In the genomic region with DNA sequence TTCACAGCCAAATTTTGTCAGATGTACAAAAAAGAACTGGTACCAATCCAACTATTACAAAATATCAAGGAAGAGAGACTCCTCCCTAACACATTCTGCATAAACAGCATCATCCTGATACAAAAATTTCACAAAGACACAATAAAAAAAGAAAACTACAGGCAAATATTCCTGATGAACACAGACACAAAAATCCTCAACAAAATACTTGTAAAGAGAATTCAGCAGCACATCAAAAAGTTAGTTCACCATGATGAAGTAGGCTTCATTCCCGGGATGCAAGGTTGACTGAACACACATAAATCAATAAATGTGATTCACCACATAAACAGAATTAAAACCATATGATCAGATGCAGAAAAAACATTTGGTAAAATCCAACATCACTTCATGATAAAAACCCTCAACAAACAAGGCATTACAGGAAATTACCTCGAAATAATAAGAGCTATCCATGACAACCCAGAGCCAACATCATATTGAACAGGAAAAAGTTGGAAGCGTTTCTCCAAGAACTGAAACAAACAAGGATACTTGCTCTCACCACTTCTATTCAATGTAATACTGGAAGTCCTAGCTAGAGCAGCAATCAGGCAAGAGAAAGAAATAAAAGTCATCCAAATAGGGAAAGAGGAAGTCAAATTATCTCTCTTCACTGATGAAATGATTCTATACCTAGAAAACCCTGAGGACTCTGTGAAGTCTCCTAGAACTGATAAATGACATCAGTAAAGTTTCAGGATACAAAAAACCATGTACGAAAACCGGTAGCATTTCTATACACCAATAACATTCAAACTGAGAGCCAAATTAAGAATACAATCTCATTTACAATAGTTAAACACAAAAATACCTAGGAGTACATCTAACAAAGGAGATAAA, we compare ENCODE assay signal across 22 cellular contexts.
DNase-seq lines count a peak whose midpoint lies in the region; ATAC-seq, FAIRE-seq and TF ChIP-seq lines count a peak whose summit lies in the region.
"Had no signal": no experiment of that assay in that cellular context is flagged by ENCODE, and none has a peak within 500 bp of the region (broad histone marks: within the 10 kb centered on the region; RNA-seq: fewer than 3 reads in every experiment).

No MANE protein-coding gene starts in this region.

- TF ChIP-seq POLR2A in erythroblast (IDR thresholded peaks at IDR 0.05; ENCODE audit: low read length): no peak

- FAIRE-seq in astrocyte (lab: Jason Lieb, UNC): no peak
- FAIRE-seq: endothelial cell of umbilical vein, HTR-8/SVneo, keratinocyte had no signal

- H2AFZ ChIP-seq in astrocyte (ENCODE audit: low read depth, low read length): no peak overlapping the region

- H3K79me2 ChIP-seq in astrocyte (ENCODE audit: insufficient read depth, low read length): no peaks in the 10 kb centered on the region

- H3K4me3 ChIP-seq in AG10803 (ENCODE audit: low read length): no peak overlapping the region
- H3K4me3 ChIP-seq in astrocyte (ENCODE audit: insufficient read depth, low read depth, low read length): no peak overlapping the region
- H3K4me3 ChIP-seq in dorsolateral prefrontal cortex: no peak overlapping the region
- H3K4me3 ChIP-seq: adrenal gland; BLaER1 treated with 17β-estradiol and CSF1 and Interleukin-3, amounts not matched to agents 10 nM and 100 nM; heart left ventricle; skin epidermis had no signal

- TF ChIP-seq CTCF in AG10803 (conservative IDR thresholded peaks at IDR 0.05; ENCODE audit: low read length) (no peak), astrocyte (IDR thresholded peaks at IDR 0.05; ENCODE audit: insufficient read depth, low read depth, low read length) (no peak), dorsolateral prefrontal cortex (IDR thresholded peaks at IDR 0.05 in 54 of 56, conservative IDR thresholded peaks at IDR 0.05 in 2 of 56; ENCODE audit: low read depth in 1 of 56, partially characterized antibody in 56 of 56) (no peak)

- no peaks in the 10 kb centered on the region for H3K4me1 ChIP-seq in astrocyte (ENCODE audit: insufficient read depth, low read length)
- H3K4me1 ChIP-seq: BLaER1 treated with 17β-estradiol and CSF1 and Interleukin-3, amounts not matched to agents 10 nM and 100 nM had no signal

- no peak for ATAC-seq in activated T-helper 17 cell treated with anti-CD3 and anti-CD28 coated beads, Interleukin-2, amount 50 U/mL, for 72 hours (replicated peaks)
- ATAC-seq: HCT116, heart left ventricle had no signal

- H3K4me1 Mint-ChIP-seq in astrocyte (ENCODE audit: low read depth, unreplicated experiment): peaks cover 5% of the 10 kb centered on the region
- no peaks in the 10 kb centered on the region for H3K4me1 Mint-ChIP-seq in activated T-helper 17 cell treated with anti-CD3 and anti-CD28 coated beads, Interleukin-2, amount 50 U/mL, for 72 hours

- DNase-seq in AG10803 (ENCODE audit: low read depth) (peak; percentile 98), HS-5 (ENCODE audit: low read depth) (peak; percentile 35), astrocyte (ENCODE audit: low read depth) (peak; percentile 62), iris pigment epithelial cell (ENCODE audit: low read depth) (peak; percentile 23), erythroblast (lab: John Stamatoyannopoulos, UW) (no peak), dorsolateral prefrontal cortex (no peak)
- no peak for DNase-seq in activated CD4-positive, alpha-beta T cell treated with anti-CD3 and anti-CD28 coated beads for 48 hours
- DNase-seq: activated CD8-positive, alpha-beta memory T cell treated with anti-CD3 and anti-CD28 coated beads for 24 hours; adrenal gland; DMS153; heart left ventricle; NCI-H2081; NCI-H524 treated with DMSO at 0.1 percent for 48 hours had no signal

- no peaks in the 10 kb centered on the region for H3K27me3 Mint-ChIP-seq in astrocyte (ENCODE audit: low read depth, unreplicated experiment)
- H3K27me3 Mint-ChIP-seq in activated T-helper 17 cell treated with anti-CD3 and anti-CD28 coated beads, Interleukin-2, amount 50 U/mL, for 72 hours: peaks cover 7% of the 10 kb centered on the region

- no peak overlapping the region for H3K27ac Mint-ChIP-seq in astrocyte (ENCODE audit: unreplicated experiment)
- no peak overlapping the region for H3K27ac Mint-ChIP-seq in activated T-helper 17 cell treated with anti-CD3 and anti-CD28 coated beads, Interleukin-2, amount 50 U/mL, for 72 hours
- H3K27ac Mint-ChIP-seq: mesothelial cell of epicardium had no signal

- H3K36me3 ChIP-seq in astrocyte (ENCODE audit: insufficient read depth, low read length): no peaks in the 10 kb centered on the region
- H3K36me3 ChIP-seq: adrenal gland; BLaER1 treated with 17β-estradiol and CSF1 and Interleukin-3, amounts not matched to agents 10 nM and 100 nM; heart left ventricle; neutrophil had no signal

- H3K4me3 Mint-ChIP-seq in astrocyte (ENCODE audit: unreplicated experiment): no peak overlapping the region
- no peak overlapping the region for H3K4me3 Mint-ChIP-seq in activated T-helper 17 cell treated with anti-CD3 and anti-CD28 coated beads, Interleukin-2, amount 50 U/mL, for 72 hours
- H3K4me3 Mint-ChIP-seq: mesothelial cell of epicardium had no signal

- H4K20me1 ChIP-seq in astrocyte (ENCODE audit: insufficient read depth, low read length): no peaks in the 10 kb centered on the region
- H4K20me1 ChIP-seq: BLaER1 treated with 17β-estradiol and CSF1 and Interleukin-3, amounts not matched to agents 10 nM and 100 nM had no signal

- H3K27me3 ChIP-seq in astrocyte (ENCODE audit: insufficient read depth, low read length): no peaks in the 10 kb centered on the region
- no peaks in the 10 kb centered on the region for H3K27me3 ChIP-seq in dorsolateral prefrontal cortex
- H3K27me3 ChIP-seq: adrenal gland; BLaER1 treated with 17β-estradiol and CSF1 and Interleukin-3, amounts not matched to agents 10 nM and 100 nM; heart left ventricle; neutrophil had no signal

- intact Hi-C loops in dorsolateral prefrontal cortex (cut with DNase I): no loop called here

- H3K9ac ChIP-seq in astrocyte (ENCODE audit: low read length): no peak overlapping the region
- H3K9ac ChIP-seq: BLaER1 treated with 17β-estradiol and CSF1 and Interleukin-3, amounts not matched to agents 10 nM and 100 nM had no signal

- H3K9me3 ChIP-seq in astrocyte (ENCODE audit: insufficient read depth, low read depth, low read length): no peaks in the 10 kb centered on the region
- H3K9me3 ChIP-seq: adrenal gland, heart left ventricle, neutrophil had no signal

- H3K27ac ChIP-seq in astrocyte (ENCODE audit: low read depth, low read length): no peak overlapping the region
- H3K27ac ChIP-seq in dorsolateral prefrontal cortex: no peak overlapping the region
- H3K27ac ChIP-seq: adrenal gland; BLaER1 treated with 17β-estradiol and CSF1 and Interleukin-3, amounts not matched to agents 10 nM and 100 nM; heart left ventricle; neutrophil had no signal

- no peak overlapping the region for H3K4me2 ChIP-seq in astrocyte (ENCODE audit: low read length)
- H3K4me2 ChIP-seq: BLaER1 treated with 17β-estradiol and CSF1 and Interleukin-3, amounts not matched to agents 10 nM and 100 nM had no signal

- peaks cover 3% of the 10 kb centered on the region for H3K9me3 Mint-ChIP-seq in astrocyte (ENCODE audit: unreplicated experiment)
- peaks cover 3% of the 10 kb centered on the region for H3K9me3 Mint-ChIP-seq in activated T-helper 17 cell treated with anti-CD3 and anti-CD28 coated beads, Interleukin-2, amount 50 U/mL, for 72 hours

- no peaks in the 10 kb centered on the region for H3K36me3 Mint-ChIP-seq in astrocyte (ENCODE audit: low read depth, unreplicated experiment)
- H3K36me3 Mint-ChIP-seq in activated T-helper 17 cell treated with anti-CD3 and anti-CD28 coated beads, Interleukin-2, amount 50 U/mL, for 72 hours (ENCODE audit: low read depth): no peaks in the 10 kb centered on the region
- H3K36me3 Mint-ChIP-seq: mesothelial cell of epicardium had no signal

Comparison
In these comparisons a context has a peak if more than half of its experiments do, and no peak if none do; other contexts are left out.
1. DNase-seq: peak in AG10803 (single experiment), HS-5 (single experiment), astrocyte (single experiment) and iris pigment epithelial cell (single experiment); none in erythroblast (0 of 2), activated CD4-positive, alpha-beta T cell treated with anti-CD3 and anti-CD28 coated beads for 48 hours (single experiment) and dorsolateral prefrontal cortex (0 of 10).